8 cellular contexts compared by ENCODE assay signal in genomic region chr6:117481926-117482239, GRCh38. TPM values are rescaled to one million over a fixed set of nuclear protein-coding genes. Genes with fewer than 3 reads are reported as not detected.
DNase-seq lines count a peak whose midpoint lies in the region; ATAC-seq and TF ChIP-seq lines count a peak whose summit lies in the region.

No MANE protein-coding gene starts in this region.

- H3K27me3 Mint-ChIP-seq in dendritic cell treated with granulocyte-macrophage colony-stimulating factor and Interleukin-4, amounts not matched to agents 40 ng/mL and 50 ng/mL, for 4 days = peaks cover 46% of the 10 kb centered on the region
- peaks cover 31% of the 10 kb centered on the region for H3K27me3 Mint-ChIP-seq in neural crest cell (ENCODE audit: low read depth)

- H3K27ac Mint-ChIP-seq in dendritic cell treated with granulocyte-macrophage colony-stimulating factor and Interleukin-4, amounts not matched to agents 40 ng/mL and 50 ng/mL, for 4 days = peak overlapping the region; percentile 43
- no peak overlapping the region for H3K27ac Mint-ChIP-seq in neural crest cell (ENCODE audit: unreplicated experiment)

- peak overlapping the region; percentile 73 for H3K4me3 Mint-ChIP-seq in dendritic cell treated with granulocyte-macrophage colony-stimulating factor and Interleukin-4, amounts not matched to agents 40 ng/mL and 50 ng/mL, for 4 days
- H3K4me3 Mint-ChIP-seq in neural crest cell = peak overlapping the region; percentile 70

- H3K4me3 ChIP-seq in LNCaP clone FGC (ENCODE audit: low read depth, low read length) = peak overlapping the region; percentile 44

- peak; percentile 28 for DNase-seq in G401 (ENCODE audit: low spot score)
- DNase-seq in LNCaP clone FGC (ENCODE audit: low read depth) = no peak
- no peak for DNase-seq in neural crest cell (ENCODE audit: low read depth, low spot score)
- no peak for DNase-seq in T-helper 9 cell
- no peak for DNase-seq in activated gamma-delta T cell treated with Interleukin-2 at 50 U/mL for 16 hours
- DNase-seq in NCI-H2171 (lab: John Stamatoyannopoulos, UW) = no peak

- in situ Hi-C loops in G401 (cut with HindIII; ENCODE audit: low sequenced_read_pairs) = no loop called here

- ATAC-seq in HG03025 (IDR thresholded peaks at IDR 0.05; ENCODE audit: low FRiP score, unreplicated experiment) = no peak

- H3K9me3 Mint-ChIP-seq in dendritic cell treated with granulocyte-macrophage colony-stimulating factor and Interleukin-4, amounts not matched to agents 40 ng/mL and 50 ng/mL, for 4 days = no peaks in the 10 kb centered on the region
- H3K9me3 Mint-ChIP-seq in neural crest cell = no peaks in the 10 kb centered on the region

- H3K36me3 Mint-ChIP-seq in dendritic cell treated with granulocyte-macrophage colony-stimulating factor and Interleukin-4, amounts not matched to agents 40 ng/mL and 50 ng/mL, for 4 days (ENCODE audit: low read depth) = no peaks in the 10 kb centered on the region
- no peaks in the 10 kb centered on the region for H3K36me3 Mint-ChIP-seq in neural crest cell (ENCODE audit: low read depth)

- H3K4me1 Mint-ChIP-seq in dendritic cell treated with granulocyte-macrophage colony-stimulating factor and Interleukin-4, amounts not matched to agents 40 ng/mL and 50 ng/mL, for 4 days (ENCODE audit: low read depth) = peaks cover 13% of the 10 kb centered on the region
- H3K4me1 Mint-ChIP-seq in neural crest cell = peaks cover 26% of the 10 kb centered on the region

- intact Hi-C loops in dendritic cell treated with granulocyte-macrophage colony-stimulating factor and Interleukin-4, amounts not matched to agents 40 ng/mL and 50 ng/mL, for 4 days (cut with micrococcal nuclease) = loop anchor here (1.0 to 10.0 kb wide), 3 partner anchors 15 to 193 kb away; partner anchors contain the start of genes GOPC and NUS1

- TF ChIP-seq CTCF in LNCaP clone FGC (IDR thresholded peaks at IDR 0.05; ENCODE audit: control insufficient read depth, extremely low read depth, insufficient read depth) (no peak), neural crest cell (conservative IDR thresholded peaks at IDR 0.05) (no peak)

RNA-seq across cellular contexts. Expression of gene DCBLD1, which starts 0.6 kb away (rescaled TPM):
- not detected in 2 replicates for total RNA-seq in G401 (2014; rRNA removed; shearing (Covaris generic))
- 9.1 and 10.1 TPM in 2 replicates for total RNA-seq in neural crest cell

RNA-seq across cellular contexts. Expression of gene ROS1, which starts 56.1 kb away (rescaled TPM):
- total RNA-seq in G401 (2014; rRNA removed; shearing (Covaris generic)) = not detected in 2 replicates
- total RNA-seq in neural crest cell = not detected in 2 replicates

Comparison
In these comparisons a context has a peak if more than half of its experiments do, and no peak if none do; other contexts are left out.
1. RNA of gene DCBLD1, which starts 0.6 kb away (total RNA-seq): 9.1 to 10.1 TPM in neural crest cell; not detected in G401; every median in the first group is over 10 times any median in the second.